Comparison of ENCODE assay signal across 10 cellular contexts in the genomic region with DNA sequence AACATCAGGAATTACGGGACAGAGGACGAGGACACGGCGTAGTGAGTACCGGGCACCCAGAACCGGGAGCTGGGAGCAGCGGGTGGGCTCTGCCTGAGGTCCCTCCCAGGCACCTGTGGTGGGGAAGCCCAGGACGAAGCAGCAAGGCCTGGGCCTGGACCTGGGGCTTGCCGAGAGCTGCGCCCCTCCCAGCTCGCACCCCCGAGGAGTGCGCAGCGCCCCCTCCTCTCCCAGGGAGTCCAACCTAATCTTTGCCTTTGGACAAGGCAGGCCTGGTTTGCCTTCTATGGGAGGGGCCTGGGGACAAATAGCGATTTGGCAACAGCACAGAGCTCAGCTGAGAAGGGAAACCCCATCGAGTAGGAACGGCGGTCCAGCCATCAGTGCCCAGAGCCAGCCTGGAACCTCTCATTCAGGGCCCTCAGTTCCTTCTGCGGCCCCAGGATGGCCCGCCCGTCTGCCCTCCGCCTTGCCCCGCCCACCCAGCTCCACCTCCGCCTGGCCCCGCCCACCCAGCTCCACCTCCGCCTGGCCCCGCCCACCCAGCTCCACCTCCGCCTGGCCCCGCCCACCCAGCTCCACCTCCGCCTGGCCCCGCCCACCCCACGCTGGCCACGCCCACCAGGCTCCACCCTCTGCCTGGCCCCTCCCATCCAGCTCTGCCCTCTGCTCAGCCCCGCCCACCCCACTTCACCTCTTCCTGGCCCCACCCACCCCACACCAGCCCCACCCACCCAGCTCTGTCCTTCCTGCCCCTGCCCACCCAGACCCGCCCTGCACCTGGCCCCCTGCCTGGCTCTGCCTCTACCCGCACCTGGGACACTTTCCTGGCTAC. TPM values are rescaled to one million over a fixed set of nuclear protein-coding genes. Genes with fewer than 3 reads are reported as not detected.
DNase-seq lines count a peak whose midpoint lies in the region; ATAC-seq and TF ChIP-seq lines count a peak whose summit lies in the region.
"Had no signal": no experiment of that assay in that cellular context is flagged by ENCODE, and none has a peak within 500 bp of the region (broad histone marks: within the 10 kb centered on the region; RNA-seq: fewer than 3 reads in every experiment).

No MANE protein-coding gene starts in this region.

- H3K4me1 Mint-ChIP-seq in GM23338, result peaks cover 2% of the 10 kb centered on the region; the same call in 1 of the 3 replicates

- H3K9me3 Mint-ChIP-seq in GM23338, result no peaks in the 10 kb centered on the region; the same call in 1 of the 3 replicates

- H3K79me2 ChIP-seq in GM23338 (replicated peaks; ENCODE audit: insufficient read depth), result no peaks in the 10 kb centered on the region

- H3K4me3 Mint-ChIP-seq in GM23338, result no peak overlapping the region

- no peak for TF ChIP-seq CTCF in GM23338 (conservative IDR thresholded peaks at IDR 0.05; ENCODE audit: low read depth in 2 of 2)

- H3K4me1 ChIP-seq in GM23338 (ENCODE audit: insufficient read depth), result no peaks in the 10 kb centered on the region

- H3K36me3 Mint-ChIP-seq in GM23338 (ENCODE audit: low read depth), result no peaks in the 10 kb centered on the region

- H3K27ac Mint-ChIP-seq in GM23338, result no peak overlapping the region

- ATAC-seq in GM23338, result peak; percentile 35

- peaks cover 11% of the 10 kb centered on the region for H3K27me3 Mint-ChIP-seq in GM23338 (ENCODE audit: insufficient read depth, low read depth, poor library complexity)

- no peaks in the 10 kb centered on the region for H3F3A ChIP-seq in GM23338 (replicated peaks; ENCODE audit: low read depth)

- DNase-seq in GM23338 (ENCODE audit: low spot score) (peak; percentile 70), SK-MEL-5 (ENCODE audit: low read depth, low spot score) (peak; percentile 47), middle frontal gyrus (ENCODE audit: extremely low spot score, low spot score) (no peak), NCI-H69 (lab: John Stamatoyannopoulos, UW) (no peak), NOMO-1 treated with DMSO at 0.1 percent for 48 hours (lab: John Stamatoyannopoulos, UW; ENCODE audit: unreplicated experiment) (no peak), NCI-H82 treated with DMSO at 0.1 percent for 48 hours (lab: John Stamatoyannopoulos, UW; ENCODE audit: unreplicated experiment) (no peak)
- peak; percentile 11 for DNase-seq in central memory CD4-positive, alpha-beta T cell
- peak; percentile 28 to 47 (median 42) for DNase-seq in stimulated activated CD4-positive, alpha-beta T cell treated with anti-CD3 and anti-CD28 coated beads, Interleukin-12 subunit alpha, Interleukin-12 subunit beta, amount 100 ng/mL, for 48 hours (ENCODE audit: low read depth in 2 of 3, low spot score in 1 of 3)

- H3K27ac ChIP-seq in GM23338 (ENCODE audit: low read depth), result no peak overlapping the region
- H3K27ac ChIP-seq: coronary artery, neutrophil had no signal

- H3K4me2 ChIP-seq in GM23338, result no peak overlapping the region

- H3K36me3 ChIP-seq in GM23338 (ENCODE audit: insufficient read depth), result no peaks in the 10 kb centered on the region
- H3K36me3 ChIP-seq: neutrophil had no signal

- no peaks in the 10 kb centered on the region for H4K20me1 ChIP-seq in GM23338 (replicated peaks; ENCODE audit: insufficient read depth)

- no peak overlapping the region for H2AFZ ChIP-seq in GM23338

- in situ Hi-C loops in SK-MEL-5 (cut with HindIII; ENCODE audit: low pct_unique_long_range_greater_than_20kb, low sequenced_read_pairs), result loop anchor here (25.0 kb wide), 1 partner anchor 190 kb away; the partner anchor contains the start of gene CFAP46

- no peaks in the 10 kb centered on the region for H3K27me3 ChIP-seq in GM23338 (ENCODE audit: insufficient read depth)

- H3K9me2 ChIP-seq in GM23338 (ENCODE audit: insufficient read depth), result no peaks in the 10 kb centered on the region

- H3K4me3 ChIP-seq in GM23338, result no peak overlapping the region
- H3K4me3 ChIP-seq: coronary artery had no signal

TF ChIP-seq in GM23338, 12 proteins besides CTCF, POLR2A, EP300 and RAD21 (continues in another document):
- TF ChIP-seq ZNF331 (CRISPR knock-in tag; IDR thresholded peaks at IDR 0.05; ENCODE audit: low read depth) (no peak), EZH2phosphoT487 (IDR thresholded peaks at IDR 0.05; ENCODE audit: unreplicated experiment) (no peak), ZNF114 (CRISPR knock-in tag; IDR thresholded peaks at IDR 0.05) (no peak), JUNB (IDR thresholded peaks at IDR 0.05; ENCODE audit: unreplicated experiment) (no peak), ETS1 (IDR thresholded peaks at IDR 0.05) (no peak), CREB1 (CRISPR knock-in tag; IDR thresholded peaks at IDR 0.05; ENCODE audit: low read depth) (no peak)
- TF ChIP-seq, protein P1, sequence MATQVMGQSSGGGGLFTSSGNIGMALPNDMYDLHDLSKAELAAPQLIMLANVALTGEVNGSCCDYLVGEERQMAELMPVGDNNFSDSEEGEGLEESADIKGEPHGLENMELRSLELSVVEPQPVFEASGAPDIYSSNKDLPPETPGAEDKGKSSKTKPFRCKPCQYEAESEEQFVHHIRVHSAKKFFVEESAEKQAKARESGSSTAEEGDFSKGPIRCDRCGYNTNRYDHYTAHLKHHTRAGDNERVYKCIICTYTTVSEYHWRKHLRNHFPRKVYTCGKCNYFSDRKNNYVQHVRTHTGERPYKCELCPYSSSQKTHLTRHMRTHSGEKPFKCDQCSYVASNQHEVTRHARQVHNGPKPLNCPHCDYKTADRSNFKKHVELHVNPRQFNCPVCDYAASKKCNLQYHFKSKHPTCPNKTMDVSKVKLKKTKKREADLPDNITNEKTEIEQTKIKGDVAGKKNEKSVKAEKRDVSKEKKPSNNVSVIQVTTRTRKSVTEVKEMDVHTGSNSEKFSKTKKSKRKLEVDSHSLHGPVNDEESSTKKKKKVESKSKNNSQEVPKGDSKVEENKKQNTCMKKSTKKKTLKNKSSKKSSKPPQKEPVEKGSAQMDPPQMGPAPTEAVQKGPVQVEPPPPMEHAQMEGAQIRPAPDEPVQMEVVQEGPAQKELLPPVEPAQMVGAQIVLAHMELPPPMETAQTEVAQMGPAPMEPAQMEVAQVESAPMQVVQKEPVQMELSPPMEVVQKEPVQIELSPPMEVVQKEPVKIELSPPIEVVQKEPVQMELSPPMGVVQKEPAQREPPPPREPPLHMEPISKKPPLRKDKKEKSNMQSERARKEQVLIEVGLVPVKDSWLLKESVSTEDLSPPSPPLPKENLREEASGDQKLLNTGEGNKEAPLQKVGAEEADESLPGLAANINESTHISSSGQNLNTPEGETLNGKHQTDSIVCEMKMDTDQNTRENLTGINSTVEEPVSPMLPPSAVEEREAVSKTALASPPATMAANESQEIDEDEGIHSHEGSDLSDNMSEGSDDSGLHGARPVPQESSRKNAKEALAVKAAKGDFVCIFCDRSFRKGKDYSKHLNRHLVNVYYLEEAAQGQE (IDR thresholded peaks at IDR 0.05; ENCODE audit: unreplicated experiment), result no peak

RNA-seq across cellular contexts. Expression of gene KNDC1, which starts 32.5 kb away (rescaled TPM):
- 8.2 and 16.0 TPM in 2 replicates for total RNA-seq in GM23338 (2014; rRNA removed; shearing (Covaris generic))
- polyA plus RNA-seq in GM23338 (2016; fragmentation: Nextera tagmentation; extraction: Ambion mirVana), result 1.8 and 1.9 TPM in 2 replicates
- 0.34 and 0.45 TPM in 2 replicates for total RNA-seq in SK-MEL-5 (2014; rRNA removed; shearing (Covaris generic))
- 0.89 and 0.90 TPM in 2 replicates for polyA plus RNA-seq in SK-MEL-5 (2015; cell fraction: cytosol; rRNA removed)
- polyA plus RNA-seq in SK-MEL-5 (2015; cell fraction: nucleus; rRNA removed), result 5.4 and 17.5 TPM in 2 replicates

RNA-seq across cellular contexts. Expression of gene ADGRA1, which starts 39.8 kb away (rescaled TPM):
- total RNA-seq in GM23338 (2014; rRNA removed; shearing (Covaris generic)), result 0.52 and 0.66 TPM in 2 replicates
- polyA plus RNA-seq in GM23338 (2016; fragmentation: Nextera tagmentation; extraction: Ambion mirVana), result 0.07 and 0.23 TPM in 2 replicates
- not detected in 2 replicates for total RNA-seq in SK-MEL-5 (2014; rRNA removed; shearing (Covaris generic))
- not detected in 2 replicates for polyA plus RNA-seq in SK-MEL-5 (2015; cell fraction: cytosol; rRNA removed)
- polyA plus RNA-seq in SK-MEL-5 (2015; cell fraction: nucleus; rRNA removed), result not detected in 2 replicates

Comparison
In these comparisons a context has a peak if more than half of its experiments do, and no peak if none do; other contexts are left out.
1. DNase-seq: peak in GM23338 (single experiment), SK-MEL-5 (single experiment), central memory CD4-positive, alpha-beta T cell (single experiment) and stimulated activated CD4-positive, alpha-beta T cell treated with anti-CD3 and anti-CD28 coated beads, Interleukin-12 subunit alpha, Interleukin-12 subunit beta, amount 100 ng/mL, for 48 hours (3 of 3); none in middle frontal gyrus (single experiment), NCI-H69 (single experiment), NOMO-1 treated with DMSO at 0.1 percent for 48 hours (single experiment) and NCI-H82 treated with DMSO at 0.1 percent for 48 hours (single experiment).